In genomic region chr12:47746523-47746922, GRCh38 we compare ENCODE assay signal across 25 cellular contexts. TPM values are rescaled to one million over a fixed set of nuclear protein-coding genes. Genes with fewer than 3 reads are reported as not detected.
DNase-seq lines count a peak whose midpoint lies in the region; ATAC-seq, FAIRE-seq and TF ChIP-seq lines count a peak whose summit lies in the region.
"Had no signal": no experiment of that assay in that cellular context is flagged by ENCODE, and none has a peak within 500 bp of the region (broad histone marks: within the 10 kb centered on the region; RNA-seq: fewer than 3 reads in every experiment).

No MANE protein-coding gene starts in this region.

- peak overlapping the region; percentile 25; the same call in 1 of the 2 replicates for H4K8ac ChIP-seq in H1 (ENCODE audit: extremely low read depth, insufficient read depth, low read length)

- POLR2A ChIA-PET in H1 (lab: Charles Lee; ENCODE audit: partially characterized antibody) = interaction anchor here (1.6 to 7.4 kb wide), 3 partner anchors 11 to 35 kb away, joined by 4 to 62 read pairs (median 10); partner anchors contain the start of gene RAPGEF3

- no peaks in the 10 kb centered on the region; the same call in 1 of the 2 replicates for H3K23me2 ChIP-seq in H1 (ENCODE audit: low read depth, low read length)

- H3K27ac ChIP-seq in BLaER1 (no peak overlapping the region), OCI-LY3 (ENCODE audit: low read length) (no peak overlapping the region), H1 (ENCODE audit: low read depth, low read length) (no peak overlapping the region)
- H3K27ac ChIP-seq: SJSA1 had no signal

- TF ChIP-seq CTCF in OCI-LY3 (IDR thresholded peaks at IDR 0.05; ENCODE audit: low read depth, low read length) = no peak
- no peak for TF ChIP-seq CTCF in H1 (IDR thresholded peaks at IDR 0.05; ENCODE audit: control extremely low read depth in 1 of 3, insufficient read depth in 1 of 3, low read depth in 1 of 3, low read length in 3 of 3)
- TF ChIP-seq CTCF in glutamatergic neuron (IDR thresholded peaks at IDR 0.05; ENCODE audit: partially characterized antibody, unreplicated experiment) = no peak

- no peak overlapping the region for H2AK5ac ChIP-seq in H1 (ENCODE audit: low read depth, low read length)

- H3K79me1 ChIP-seq in H1 (ENCODE audit: low read depth, low read length) = no peaks in the 10 kb centered on the region

- no peak overlapping the region for H3K4ac ChIP-seq in H1 (replicated peaks; ENCODE audit: insufficient read length, low read depth, low read length)

- no peak for ATAC-seq in stimulated activated memory B cell treated with anti-CD40 and anti-IgM and Interleukin-4, amounts not matched to agents 10 μg/mL and 1 μg/mL and 100 μg/mL, for 72 hours
- ATAC-seq in GM21390 (IDR thresholded peaks at IDR 0.05; ENCODE audit: unreplicated experiment) = no peak
- ATAC-seq: GM23338 had no signal

- DNase-seq in H1 (ENCODE audit: low read depth in 1 of 2, low spot score in 2 of 2) (no peak), NCI-H2081 (lab: John Stamatoyannopoulos, UW) (no peak), glutamatergic neuron (no peak)
- no peak for DNase-seq in activated naive CD8-positive, alpha-beta T cell treated with anti-CD3 and anti-CD28 coated beads for 36 hours
- DNase-seq: CD4-positive, CD25-positive, alpha-beta regulatory T cell; DMS53; KBM-7; NCI-H1105 treated with DMSO at 0.1 percent for 48 hours; NCI-H2029; NCI-H446 treated with DMSO at 0.1 percent for 48 hours; NCI-H526; NCI-H82; NK-92 treated with Interleukin-12 subunit alpha and Interleukin-12 subunit beta, amount 100 ng/mL, for 24 hours; Right ventricle myocardium superior had no signal

- no peak overlapping the region for H2BK5ac ChIP-seq in H1 (ENCODE audit: low read depth, low read length)

- no peak overlapping the region for H3K4me3 Mint-ChIP-seq in stimulated activated memory B cell treated with anti-CD40 and anti-IgM and Interleukin-4, amounts not matched to agents 10 μg/mL and 1 μg/mL and 100 μg/mL, for 72 hours
- H3K4me3 Mint-ChIP-seq in glutamatergic neuron (ENCODE audit: unreplicated experiment) = no peak overlapping the region
- no peak overlapping the region for H3K4me3 Mint-ChIP-seq in activated naive CD8-positive, alpha-beta T cell treated with anti-CD3 and anti-CD28 coated beads for 36 hours
- H3K4me3 Mint-ChIP-seq: CD4-positive, CD25-positive, alpha-beta regulatory T cell; GM23338 had no signal

- H3K27me3 ChIP-seq in BLaER1 = no peaks in the 10 kb centered on the region
- H3K27me3 ChIP-seq in OCI-LY3 (ENCODE audit: low read depth, low read length) = peaks cover 31% of the 10 kb centered on the region
- H3K27me3 ChIP-seq in H1 (replicated peaks in 1 of 4; ENCODE audit: control insufficient read depth in 3 of 4, extremely low read depth in 1 of 4, insufficient read depth in 3 of 4, low read length in 3 of 4) = no peaks in the 10 kb centered on the region
- H3K27me3 ChIP-seq: SJSA1 had no signal

- H2BK15ac ChIP-seq in H1 (ENCODE audit: low read length) = no peak overlapping the region

- H4K20me1 ChIP-seq in BLaER1 (no peaks in the 10 kb centered on the region), OCI-LY3 (ENCODE audit: insufficient read depth, low read length) (no peaks in the 10 kb centered on the region), H1 (replicated peaks in 1 of 2; ENCODE audit: control insufficient read depth in 1 of 2, insufficient read depth in 2 of 2, low read length in 2 of 2) (no peaks in the 10 kb centered on the region)

- peaks cover 6% of the 10 kb centered on the region for H3K36me3 Mint-ChIP-seq in stimulated activated memory B cell treated with anti-CD40 and anti-IgM and Interleukin-4, amounts not matched to agents 10 μg/mL and 1 μg/mL and 100 μg/mL, for 72 hours
- no peaks in the 10 kb centered on the region for H3K36me3 Mint-ChIP-seq in glutamatergic neuron (ENCODE audit: unreplicated experiment)
- H3K36me3 Mint-ChIP-seq in activated naive CD8-positive, alpha-beta T cell treated with anti-CD3 and anti-CD28 coated beads for 36 hours = no peaks in the 10 kb centered on the region
- H3K36me3 Mint-ChIP-seq: CD4-positive, CD25-positive, alpha-beta regulatory T cell had no signal

- WGBS in H1 (ENCODE audit: extremely low coverage in 1 of 2, insufficient coverage in 1 of 2, insufficient read length in 1 of 2, insufficient replicate concordance in 2 of 2, low coverage in 1 of 2, low lambda C conversion rate in 2 of 2, missing lambda C conversion rate in 1 of 2), 2 experiments = 82% methylated on average over 6 of the region's 7 CpGs; no CpG with 5 or more reads in 1 of the 2 experiments

- H3K27ac Mint-ChIP-seq in stimulated activated memory B cell treated with anti-CD40 and anti-IgM and Interleukin-4, amounts not matched to agents 10 μg/mL and 1 μg/mL and 100 μg/mL, for 72 hours = peak overlapping the region; percentile 44
- no peak overlapping the region for H3K27ac Mint-ChIP-seq in glutamatergic neuron (ENCODE audit: unreplicated experiment)
- no peak overlapping the region for H3K27ac Mint-ChIP-seq in activated naive CD8-positive, alpha-beta T cell treated with anti-CD3 and anti-CD28 coated beads for 36 hours
- H3K27ac Mint-ChIP-seq: CD4-positive, CD25-positive, alpha-beta regulatory T cell; GM23338 had no signal

- H3K36me3 ChIP-seq in BLaER1 (0 out of 2 replicates have a peak, but pooled peaks cover 3% of the 10 kb centered on the region), OCI-LY3 (replicated peaks; ENCODE audit: low read depth, low read length) (no peaks in the 10 kb centered on the region), H1 (ENCODE audit: control insufficient read depth in 2 of 4, insufficient read depth in 4 of 4, low read length in 3 of 4) (no peaks in the 10 kb centered on the region)
- H3K36me3 ChIP-seq: HAP-1, SJSA1 had no signal

- no peak for FAIRE-seq in H1 (lab: Jason Lieb, UNC)
- FAIRE-seq: A204.1, D721Med, HTR-8/SVneo had no signal

- CTCF ChIA-PET in H1 (lab: Charles Lee; ENCODE audit: partially characterized antibody) = interaction anchor here (0.8 to 64.6 kb wide), 7 partner anchors 5 to 92 kb away, joined by 3 to 2442 read pairs (median 7); partner anchors contain the start of genes ENDOU, RAPGEF3 and SLC48A1

- no peak overlapping the region for H2BK20ac ChIP-seq in H1 (ENCODE audit: low read length)

- TF ChIP-seq EP300 in H1 (IDR thresholded peaks at IDR 0.05; ENCODE audit: borderline replicate concordance in 1 of 2, low read depth in 2 of 2, low read length in 2 of 2) = no peak

- H3K4me1 Mint-ChIP-seq in stimulated activated memory B cell treated with anti-CD40 and anti-IgM and Interleukin-4, amounts not matched to agents 10 μg/mL and 1 μg/mL and 100 μg/mL, for 72 hours = peaks cover 56% of the 10 kb centered on the region
- H3K4me1 Mint-ChIP-seq in glutamatergic neuron (ENCODE audit: low read depth, unreplicated experiment) = peaks cover 10% of the 10 kb centered on the region
- peaks cover 4% of the 10 kb centered on the region for H3K4me1 Mint-ChIP-seq in activated naive CD8-positive, alpha-beta T cell treated with anti-CD3 and anti-CD28 coated beads for 36 hours

- H3K4me1 ChIP-seq in BLaER1 (peaks cover 94% of the 10 kb centered on the region), OCI-LY3 (ENCODE audit: low read length) (peaks cover 24% of the 10 kb centered on the region), H1 (replicated peaks in 1 of 4; ENCODE audit: control insufficient read depth in 3 of 4, insufficient read depth in 4 of 4, low read length in 3 of 4) (peaks cover 0 to 8% (median 2%) of the 10 kb centered on the region in 4 experiments; a peak in 3 of 7 replicates)
- H3K4me1 ChIP-seq: HAP-1 had no signal

- H3K9ac ChIP-seq in BLaER1 (no peak overlapping the region), OCI-LY3 (ENCODE audit: low read length) (no peak overlapping the region), H1 (replicated peaks in 1 of 4; ENCODE audit: extremely low read depth in 1 of 4, low read depth in 3 of 4, low read length in 3 of 4) (no peak overlapping the region)

- H3K79me2 ChIP-seq in OCI-LY3 (ENCODE audit: low read length) (no peaks in the 10 kb centered on the region), H1 (ENCODE audit: control insufficient read depth in 1 of 2, insufficient read depth in 2 of 2, low read length in 2 of 2) (no peaks in the 10 kb centered on the region)

- no peaks in the 10 kb centered on the region for H3K27me3 Mint-ChIP-seq in stimulated activated memory B cell treated with anti-CD40 and anti-IgM and Interleukin-4, amounts not matched to agents 10 μg/mL and 1 μg/mL and 100 μg/mL, for 72 hours
- peaks cover 17% of the 10 kb centered on the region for H3K27me3 Mint-ChIP-seq in glutamatergic neuron (ENCODE audit: unreplicated experiment)
- H3K27me3 Mint-ChIP-seq in activated naive CD8-positive, alpha-beta T cell treated with anti-CD3 and anti-CD28 coated beads for 36 hours = no peaks in the 10 kb centered on the region

- H4K5ac ChIP-seq in H1 (ENCODE audit: insufficient read length, low read depth, low read length) = no peak overlapping the region

- no peak for TF ChIP-seq POLR2A in H1 (IDR thresholded peaks at IDR 0.05; ENCODE audit: control extremely low read depth in 1 of 2, low read depth in 2 of 2, low read length in 2 of 2)

- H4K91ac ChIP-seq in H1 (replicated peaks; ENCODE audit: insufficient read length, low read length) = no peak overlapping the region

- H3K4me2 ChIP-seq in BLaER1 (peak overlapping the region; percentile 51), OCI-LY3 (ENCODE audit: low read length) (peak overlapping the region; percentile 62), H1 (ENCODE audit: insufficient read depth in 1 of 2, low read depth in 2 of 2, low read length in 2 of 2) (no peak overlapping the region)
- H3K4me2 ChIP-seq: GM23338 had no signal

- H3K9me3 Mint-ChIP-seq in stimulated activated memory B cell treated with anti-CD40 and anti-IgM and Interleukin-4, amounts not matched to agents 10 μg/mL and 1 μg/mL and 100 μg/mL, for 72 hours = no peaks in the 10 kb centered on the region
- peaks cover 15% of the 10 kb centered on the region for H3K9me3 Mint-ChIP-seq in glutamatergic neuron (ENCODE audit: unreplicated experiment)
- no peaks in the 10 kb centered on the region for H3K9me3 Mint-ChIP-seq in activated naive CD8-positive, alpha-beta T cell treated with anti-CD3 and anti-CD28 coated beads for 36 hours
- H3K9me3 Mint-ChIP-seq: CD4-positive, CD25-positive, alpha-beta regulatory T cell; GM23338 had no signal

- H2AFZ ChIP-seq in OCI-LY3 (ENCODE audit: low read depth, low read length) = no peak overlapping the region
- no peak overlapping the region for H2AFZ ChIP-seq in H1 (ENCODE audit: low read length)
- H2AFZ ChIP-seq: GM23338 had no signal

- no peaks in the 10 kb centered on the region for H3K9me3 ChIP-seq in BLaER1
- no peaks in the 10 kb centered on the region for H3K9me3 ChIP-seq in OCI-LY3 (ENCODE audit: insufficient read depth, low read length)
- H3K9me3 ChIP-seq in H1 (ENCODE audit: insufficient read depth in 2 of 2, low read depth in 1 of 2, low read length in 1 of 2) = no peaks in the 10 kb centered on the region
- H3K9me3 ChIP-seq: HAP-1, SJSA1 had no signal

- H3K4me3 ChIP-seq in BLaER1 = no peak overlapping the region
- peak overlapping the region; percentile 11; the same call in 1 of the 2 replicates for H3K4me3 ChIP-seq in OCI-LY3 (ENCODE audit: low read length)
- H3K4me3 ChIP-seq in H1 (ENCODE audit: extremely low read depth in 1 of 4, insufficient read depth in 2 of 4, low read depth in 3 of 4, low read length in 4 of 4) = no peak overlapping the region
- H3K4me3 ChIP-seq: GM23338, HAP-1, SJSA1 had no signal

- no peak overlapping the region for H3K56ac ChIP-seq in H1 (replicated peaks; ENCODE audit: insufficient read length, low read depth, low read length)

- H2BK120ac ChIP-seq in H1 (replicated peaks; ENCODE audit: low read depth, low read length) = no peak overlapping the region

- no peak overlapping the region for H2BK12ac ChIP-seq in H1 (ENCODE audit: low read depth, low read length)

- no peak overlapping the region for H3K18ac ChIP-seq in H1 (ENCODE audit: extremely low read depth, low read length)

- no peak for TF ChIP-seq RAD21 in H1 (IDR thresholded peaks at IDR 0.05 in 1 of 2, conservative IDR thresholded peaks at IDR 0.05 in 1 of 2; ENCODE audit: low read depth in 2 of 2, low read length in 2 of 2)

- no peak overlapping the region for H3K14ac ChIP-seq in H1 (ENCODE audit: insufficient read length)

- no peak overlapping the region for H3K23ac ChIP-seq in H1 (ENCODE audit: insufficient read length)

RNA-seq across cellular contexts. Expression of gene RAPGEF3, which starts 12.2 kb away (rescaled TPM):
- 6.7 and 9.4 TPM in 2 replicates for total RNA-seq in H1 (2021; fragmentation: NEBNext Ultra II Directional; extraction: Animal tissue kit (Norgen Biotek cat#: 25700))
- 5.0 and 5.2 TPM in 2 replicates for polyA plus RNA-seq in H1 (2011; rRNA removed)
- 6.0 TPM for polyA plus RNA-seq in H1 (2011; cell fraction: cytosol; rRNA removed)
- 31.6 TPM for polyA plus RNA-seq in H1 (2011; cell fraction: nucleus; rRNA removed)
- 4.1 to 5.7 TPM (median 5.2 TPM) in 4 replicates for polyA plus RNA-seq in H1 (2012, experiment 1 of 2)
- 3.1 TPM for polyA plus RNA-seq in H1 (2012, experiment 2 of 2)
- 4.2 TPM for polyA plus RNA-seq in H1 (2013, experiment 1 of 2)
- polyA plus RNA-seq in H1 (2013, experiment 2 of 2) = 3.9 TPM
- polyA minus RNA-seq in H1 (2011; rRNA and poly(A)+ RNA removed) = 5.2 and 8.0 TPM in 2 replicates
- 1.8 TPM for polyA minus RNA-seq in H1 (2011; cell fraction: cytosol; rRNA and poly(A)+ RNA removed)
- polyA minus RNA-seq in H1 (2011; cell fraction: nucleus; rRNA and poly(A)+ RNA removed) = 16.2 TPM
- 0.81 TPM for total RNA-seq in glutamatergic neuron (ENCODE audit: unreplicated experiment)
- under 1 TPM; 0.27 to 0.54 TPM for total RNA-seq in activated naive CD8-positive, alpha-beta T cell treated with anti-CD3 and anti-CD28 coated beads for 36 hours

RNA-seq across cellular contexts. Expression of gene ENDOU, which starts 21.2 kb away (rescaled TPM):
- total RNA-seq in H1 (2021; fragmentation: NEBNext Ultra II Directional; extraction: Animal tissue kit (Norgen Biotek cat#: 25700)) = not detected in 2 replicates
- not detected in 2 replicates for polyA plus RNA-seq in H1 (2011; rRNA removed)
- polyA plus RNA-seq in H1 (2011; cell fraction: cytosol; rRNA removed) = not detected
- polyA plus RNA-seq in H1 (2011; cell fraction: nucleus; rRNA removed) = not detected
- polyA plus RNA-seq in H1 (2012, experiment 1 of 2) = not detected in 4 replicates
- not detected for polyA plus RNA-seq in H1 (2012, experiment 2 of 2)
- not detected for polyA plus RNA-seq in H1 (2013, experiment 1 of 2)
- not detected for polyA plus RNA-seq in H1 (2013, experiment 2 of 2)
- polyA minus RNA-seq in H1 (2011; rRNA and poly(A)+ RNA removed) = 0.29 TPM in 1 of 2 replicates, not detected in the other
- not detected for polyA minus RNA-seq in H1 (2011; cell fraction: cytosol; rRNA and poly(A)+ RNA removed)
- polyA minus RNA-seq in H1 (2011; cell fraction: nucleus; rRNA and poly(A)+ RNA removed) = not detected
- total RNA-seq in glutamatergic neuron (ENCODE audit: unreplicated experiment) = not detected
- total RNA-seq in activated naive CD8-positive, alpha-beta T cell treated with anti-CD3 and anti-CD28 coated beads for 36 hours = under 1 TPM in 1 of 2 experiments, not detected in 1; 0.08 TPM
- total RNA-seq: CD4-positive, CD25-positive, alpha-beta regulatory T cell; GM23338; MCF 10A; SJSA1 had no signal
- polyA plus RNA-seq: GM23338 had no signal

RNA-seq across cellular contexts. Expression of gene SLC48A1, which starts 26.5 kb away (rescaled TPM):
- total RNA-seq in H1 (2021; fragmentation: NEBNext Ultra II Directional; extraction: Animal tissue kit (Norgen Biotek cat#: 25700)) = 14.0 and 14.1 TPM in 2 replicates
- 9.5 and 12.1 TPM in 2 replicates for polyA plus RNA-seq in H1 (2011; rRNA removed)
- polyA plus RNA-seq in H1 (2011; cell fraction: cytosol; rRNA removed) = 9.6 TPM
- 16.1 TPM for polyA plus RNA-seq in H1 (2011; cell fraction: nucleus; rRNA removed)
- 8.3 to 11.4 TPM (median 10.2 TPM) in 4 replicates for polyA plus RNA-seq in H1 (2012, experiment 1 of 2)
- polyA plus RNA-seq in H1 (2012, experiment 2 of 2) = 8.6 TPM
- 9.4 TPM for polyA plus RNA-seq in H1 (2013, experiment 1 of 2)
- 10.8 TPM for polyA plus RNA-seq in H1 (2013, experiment 2 of 2)
- 7.2 and 7.3 TPM in 2 replicates for polyA minus RNA-seq in H1 (2011; rRNA and poly(A)+ RNA removed)
- polyA minus RNA-seq in H1 (2011; cell fraction: cytosol; rRNA and poly(A)+ RNA removed) = 6.8 TPM
- polyA minus RNA-seq in H1 (2011; cell fraction: nucleus; rRNA and poly(A)+ RNA removed) = 7.3 TPM
- 15.7 TPM for total RNA-seq in glutamatergic neuron (ENCODE audit: unreplicated experiment)
- total RNA-seq in activated naive CD8-positive, alpha-beta T cell treated with anti-CD3 and anti-CD28 coated beads for 36 hours = 1 to 10 TPM; 5.4 to 6.0 TPM

RNA-seq across cellular contexts. Expression of gene RPAP3, which starts 40.7 kb away (rescaled TPM):
- 49.6 and 60.5 TPM in 2 replicates for total RNA-seq in H1 (2021; fragmentation: NEBNext Ultra II Directional; extraction: Animal tissue kit (Norgen Biotek cat#: 25700))
- 3.1 and 6.4 TPM in 2 replicates for polyA plus RNA-seq in H1 (2011; rRNA removed)
- polyA plus RNA-seq in H1 (2011; cell fraction: cytosol; rRNA removed) = 10.7 TPM
- polyA plus RNA-seq in H1 (2011; cell fraction: nucleus; rRNA removed) = 2.6 TPM
- 14.1 to 34.7 TPM (median 17.7 TPM) in 4 replicates for polyA plus RNA-seq in H1 (2012, experiment 1 of 2)
- 1.4 TPM for polyA plus RNA-seq in H1 (2012, experiment 2 of 2)
- polyA plus RNA-seq in H1 (2013, experiment 1 of 2) = 34.2 TPM
- polyA plus RNA-seq in H1 (2013, experiment 2 of 2) = 34.5 TPM
- 9.4 and 14.2 TPM in 2 replicates for polyA minus RNA-seq in H1 (2011; rRNA and poly(A)+ RNA removed)
- polyA minus RNA-seq in H1 (2011; cell fraction: cytosol; rRNA and poly(A)+ RNA removed) = 7.8 TPM
- polyA minus RNA-seq in H1 (2011; cell fraction: nucleus; rRNA and poly(A)+ RNA removed) = 25.2 TPM
- 29.5 TPM for total RNA-seq in glutamatergic neuron (ENCODE audit: unreplicated experiment)
- total RNA-seq in activated naive CD8-positive, alpha-beta T cell treated with anti-CD3 and anti-CD28 coated beads for 36 hours = 10 to 100 TPM; 58.7 to 61.8 TPM

Comparison
In these comparisons a context has a peak if more than half of its experiments do, and no peak if none do; other contexts are left out.
1. H3K4me2 ChIP-seq: peak in BLaER1 (single experiment) and OCI-LY3 (single experiment); none in H1 (0 of 2).